ENCODE assay signal across 8 cellular contexts in the genomic region with DNA sequence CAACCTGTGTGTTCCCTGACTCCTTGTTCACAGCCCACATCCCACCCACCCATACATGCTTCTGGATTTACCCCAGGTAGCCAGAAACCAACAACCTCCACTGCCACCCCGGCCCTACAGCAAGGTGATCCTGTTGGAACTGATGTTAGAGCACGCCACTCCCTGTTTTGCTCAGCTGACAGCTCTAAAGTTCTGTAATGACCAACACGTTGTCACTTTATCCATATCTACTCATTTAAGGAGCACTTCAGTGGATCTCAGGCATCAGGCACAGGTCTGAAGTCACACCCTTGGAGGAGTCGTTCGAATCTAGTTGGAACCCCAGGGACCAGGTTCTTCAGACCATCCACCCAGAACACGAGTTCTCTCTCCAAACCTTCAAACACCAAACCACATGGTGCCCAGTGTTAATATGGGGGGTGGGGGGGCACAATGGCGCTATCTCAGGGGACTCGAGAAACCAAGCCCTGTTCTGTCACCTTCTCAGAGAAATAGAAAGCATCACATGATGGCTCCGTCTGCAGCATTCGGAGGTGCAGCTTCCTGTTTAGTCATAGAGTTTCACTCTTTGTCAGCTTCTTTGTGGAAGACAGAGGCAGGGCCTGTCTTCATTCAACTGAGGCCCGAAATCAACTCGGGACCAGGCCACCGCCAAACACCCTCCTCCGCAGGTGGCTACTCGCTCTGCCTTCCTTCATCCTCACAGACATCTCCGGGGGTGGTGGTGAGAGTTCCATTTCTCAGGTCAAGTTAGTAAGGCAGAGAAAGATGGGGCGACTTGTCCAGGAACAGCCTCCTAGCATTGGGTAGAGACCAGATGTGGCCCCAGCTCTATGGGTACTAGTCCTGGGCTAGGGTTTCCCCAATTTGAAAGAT.
DNase-seq lines count a peak whose midpoint lies in the region; ATAC-seq and TF ChIP-seq lines count a peak whose summit lies in the region.

No MANE protein-coding gene starts in this region.

- no peaks in the 10 kb centered on the region for H3K27me3 Mint-ChIP-seq in mesothelial cell of epicardium (ENCODE audit: low read depth)

- ATAC-seq in GM19043 (IDR thresholded peaks at IDR 0.05; ENCODE audit: low read depth, unreplicated experiment), result peak; percentile 70
- ATAC-seq in HG03097 (IDR thresholded peaks at IDR 0.05; ENCODE audit: low FRiP score, unreplicated experiment), result peak; percentile 51

- no peak for TF ChIP-seq POLR2A in stomach (IDR thresholded peaks at IDR 0.05)

- H3K4me3 Mint-ChIP-seq in mesothelial cell of epicardium, result no peak overlapping the region

- no peaks in the 10 kb centered on the region for H3K9me3 ChIP-seq in stomach

- H3K36me3 ChIP-seq in stomach, result peaks cover 0 to 33% (median 24%) of the 10 kb centered on the region in 4 donors

- TF ChIP-seq CTCF in stomach (IDR thresholded peaks at IDR 0.05), result no peak
- TF ChIP-seq CTCF in mesothelial cell of epicardium (IDR thresholded peaks at IDR 0.05; ENCODE audit: unreplicated experiment), result no peak

- H3K4me1 Mint-ChIP-seq in mesothelial cell of epicardium, result peaks cover 12% of the 10 kb centered on the region

- H3K27me3 ChIP-seq in stomach, result no peaks in the 10 kb centered on the region

- peaks cover 0 to 16% (median 8%) of the 10 kb centered on the region in 4 donors for H3K4me1 ChIP-seq in stomach

- 76 to 87% (median 85%) methylated on average over 17 of the region's 17 CpGs for WGBS in stomach, 5 donors

- no peak for TF ChIP-seq EP300 in stomach (IDR thresholded peaks at IDR 0.05)

- no peak overlapping the region for H3K4me3 ChIP-seq in stomach

- peak; percentile 64 to 73 for DNase-seq in activated CD4-positive, alpha-beta T cell treated with anti-CD3 and anti-CD28 coated beads for 4 hours
- DNase-seq in globus pallidus (ENCODE audit: low spot score) (peak; percentile 45), stomach (peak; percentile 32), SHP77 (lab: John Stamatoyannopoulos, UW) (no peak), mesothelial cell of epicardium (ENCODE audit: low spot score in 2 of 2, unreplicated experiment in 2 of 2) (no peak), middle frontal gyrus (ENCODE audit: extremely low spot score, low spot score) (no peak)

- intact Hi-C loops in stomach (cut with DNase I; ENCODE audit: low total_unique reads), result no loop called here

- peak overlapping the region; percentile 36 to 69 (median 55) for H3K27ac ChIP-seq in stomach

- H3K27ac Mint-ChIP-seq in mesothelial cell of epicardium, result no peak overlapping the region

- H3K36me3 Mint-ChIP-seq in mesothelial cell of epicardium, result no peaks in the 10 kb centered on the region

- H3K9me3 Mint-ChIP-seq in mesothelial cell of epicardium, result no peaks in the 10 kb centered on the region

Comparison
In these comparisons a context has a peak if more than half of its experiments do, and no peak if none do; other contexts are left out.
1. DNase-seq: peak in activated CD4-positive, alpha-beta T cell treated with anti-CD3 and anti-CD28 coated beads for 4 hours (2 of 2), globus pallidus (single experiment) and stomach (single experiment); none in SHP77 (0 of 2), mesothelial cell of epicardium (0 of 2) and middle frontal gyrus (single experiment).